Comparison of ENCODE assay signal across 1 cellular context in genomic region chr15:71682051-71682450, GRCh38.
TF ChIP-seq lines count a peak whose summit lies in the region.

No MANE protein-coding gene starts in this region.

TF ChIP-seq in GM23338, 12 proteins besides CTCF, POLR2A, EP300 and RAD21:
- TF ChIP-seq POLR2AphosphoS5 (IDR thresholded peaks at IDR 0.05; ENCODE audit: low read depth) (no peak), JUNB (IDR thresholded peaks at IDR 0.05; ENCODE audit: unreplicated experiment) (no peak), NANOG (IDR thresholded peaks at IDR 0.05; ENCODE audit: borderline replicate concordance) (no peak), CREB1 (CRISPR knock-in tag; IDR thresholded peaks at IDR 0.05; ENCODE audit: low read depth) (no peak), EZH2 (IDR thresholded peaks at IDR 0.05; ENCODE audit: low read depth, unreplicated experiment) (no peak), ZNF331 (CRISPR knock-in tag; IDR thresholded peaks at IDR 0.05; ENCODE audit: low read depth) (no peak), ZNF114 (CRISPR knock-in tag; IDR thresholded peaks at IDR 0.05) (no peak), ZNF462 (CRISPR knock-in tag; IDR thresholded peaks at IDR 0.05) (no peak), STAT1 (IDR thresholded peaks at IDR 0.05; ENCODE audit: unreplicated experiment) (no peak)
